Comparison of ENCODE assay signal across 8 cellular contexts in the genomic region with DNA sequence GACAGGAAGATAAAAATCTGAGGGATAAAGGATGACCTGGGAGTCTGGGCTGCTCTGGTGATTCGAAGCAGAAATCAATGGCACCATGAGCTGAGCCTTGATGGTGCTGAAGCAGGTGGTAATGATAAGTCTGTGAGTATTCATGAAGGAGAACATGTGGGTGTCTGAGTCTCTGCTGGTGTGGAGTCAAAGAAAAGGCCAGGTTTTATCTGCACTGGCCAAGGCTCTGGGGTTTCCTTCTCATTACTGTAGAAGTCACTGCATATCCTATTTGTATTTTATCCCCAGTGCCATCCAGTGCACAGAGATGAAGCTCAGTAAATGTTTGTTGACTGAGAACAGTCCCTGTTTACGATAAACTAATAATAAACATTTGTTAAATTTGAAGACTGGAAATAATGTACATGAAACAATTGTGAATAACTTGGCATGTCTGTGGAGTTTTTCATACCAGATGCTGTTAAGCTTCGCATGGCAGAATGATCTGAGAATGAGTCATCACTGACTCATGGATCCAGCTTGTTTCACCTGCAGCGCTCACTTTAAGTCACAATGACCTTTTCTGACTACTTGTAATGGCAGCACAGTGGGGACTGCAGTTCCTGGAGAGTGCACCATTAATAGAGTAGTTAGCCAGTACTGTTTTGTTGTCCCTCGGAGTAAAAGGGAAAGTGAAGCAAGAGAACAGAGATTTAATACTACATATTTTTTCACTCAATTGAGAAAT.
DNase-seq lines count a peak whose midpoint lies in the region; ATAC-seq and TF ChIP-seq lines count a peak whose summit lies in the region.

No MANE protein-coding gene starts in this region.

- TF ChIP-seq CTCF in astrocyte of the cerebellum (IDR thresholded peaks at IDR 0.05; ENCODE audit: low read depth, low read length, missing control alignments), result no peak

- intact Hi-C loops in sciatic nerve (cut with DNase I), result no loop called here

- ATAC-seq in GM21529 (IDR thresholded peaks at IDR 0.05; ENCODE audit: unreplicated experiment) (peak; percentile 96), sciatic nerve (no peak)

- in situ Hi-C loops in astrocyte of the cerebellum (cut with HindIII; ENCODE audit: low sequenced_read_pairs), result loop anchor here (5.0 kb wide), 1 partner anchor 102 kb away; no protein-coding TSS in a partner anchor

- H3K4me3 ChIP-seq in astrocyte of the cerebellum (ENCODE audit: low read depth, low read length), result no peak overlapping the region

- DNase-seq in NCI-H2081 (lab: John Stamatoyannopoulos, UW), result peak; percentile 0 to 58
- DNase-seq in NCI-H2081 treated with DMSO at 0.1 percent for 48 hours (lab: John Stamatoyannopoulos, UW), result no peak
- DNase-seq in HPDE6-E6E7 (ENCODE audit: extremely low spot score), result peak; percentile 77
- peak; percentile 90 for DNase-seq in astrocyte of the cerebellum (ENCODE audit: low read depth)
- DNase-seq in middle frontal gyrus (ENCODE audit: extremely low spot score, low spot score), result peak; percentile 6
- DNase-seq in C1 segment of cervical spinal cord (lab: John Stamatoyannopoulos, UW), result no peak
- no peak for DNase-seq in sciatic nerve (ENCODE audit: low spot score)

Comparison
In these comparisons a context has a peak if more than half of its experiments do, and no peak if none do; other contexts are left out.
1. DNase-seq: peak in NCI-H2081 (2 of 2), HPDE6-E6E7 (single experiment), astrocyte of the cerebellum (single experiment) and middle frontal gyrus (single experiment); none in NCI-H2081 treated with DMSO at 0.1 percent for 48 hours (single experiment), C1 segment of cervical spinal cord (0 of 14) and sciatic nerve (single experiment).